Comparison of ENCODE assay signal across 1 cellular context in the genomic region with DNA sequence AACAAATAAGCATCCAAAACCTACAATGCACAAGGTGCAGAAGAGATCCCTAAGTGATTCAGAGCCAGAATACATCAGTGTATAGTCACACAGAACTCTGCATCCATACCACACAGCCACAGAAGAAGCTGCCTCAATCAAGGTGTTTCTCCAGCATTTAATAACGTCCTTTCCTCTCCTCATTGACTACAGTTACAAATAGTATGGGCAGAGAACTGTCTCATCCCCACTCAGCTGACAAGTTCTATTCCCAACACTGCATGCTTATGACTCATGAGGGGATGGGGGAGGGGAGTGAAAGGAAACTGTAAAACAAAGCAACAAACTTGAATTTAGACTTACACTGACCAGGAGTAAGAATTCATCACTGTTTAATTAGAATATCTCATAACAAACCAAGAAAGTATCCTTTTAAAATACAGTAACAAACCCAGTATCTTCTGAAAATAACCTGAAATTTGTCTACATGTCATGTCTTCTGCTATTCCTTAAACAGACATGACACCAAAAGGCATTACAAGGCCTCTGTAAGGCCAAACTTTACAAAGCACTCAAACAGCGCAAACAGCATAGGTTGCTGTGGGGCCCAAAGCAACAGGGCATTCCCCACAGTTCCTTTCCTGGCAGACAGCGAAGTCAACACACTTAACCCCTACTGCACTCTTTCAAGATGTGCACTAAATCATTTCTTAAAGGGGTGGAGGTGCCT.
TF ChIP-seq lines count a peak whose summit lies in the region.

No MANE protein-coding gene starts in this region.

TF ChIP-seq in IMR-90, 13 proteins besides CTCF, POLR2A, EP300 and RAD21:
- TF ChIP-seq MAFK (IDR thresholded peaks at IDR 0.05; ENCODE audit: low read depth, low read length) (no peak), MAZ (IDR thresholded peaks at IDR 0.05; ENCODE audit: borderline replicate concordance, low read depth, low read length) (no peak), MXI1 (IDR thresholded peaks at IDR 0.05; ENCODE audit: borderline replicate concordance, low read depth, low read length) (peak; percentile 57; the same call in 1 of the 2 replicates), BHLHE40 (IDR thresholded peaks at IDR 0.05; ENCODE audit: low read depth, low read length) (peak; percentile 76), CEBPB (IDR thresholded peaks at IDR 0.05; ENCODE audit: low read depth, low read length) (no peak), FOS (IDR thresholded peaks at IDR 0.05; ENCODE audit: low read depth, low read length) (peak; percentile 93), NFE2L2 (IDR thresholded peaks at IDR 0.05; ENCODE audit: low read depth, low read length) (no peak), RCOR1 (IDR thresholded peaks at IDR 0.05; ENCODE audit: insufficient replicate concordance, low read length) (no peak), SMC3 (IDR thresholded peaks at IDR 0.05; ENCODE audit: low read depth, low read length) (no peak), RFX5 (IDR thresholded peaks at IDR 0.05; ENCODE audit: low read depth, low read length) (no peak), CHD1 (IDR thresholded peaks at IDR 0.05; ENCODE audit: low read depth, low read length) (no peak)
- TF ChIP-seq, protein P1, sequence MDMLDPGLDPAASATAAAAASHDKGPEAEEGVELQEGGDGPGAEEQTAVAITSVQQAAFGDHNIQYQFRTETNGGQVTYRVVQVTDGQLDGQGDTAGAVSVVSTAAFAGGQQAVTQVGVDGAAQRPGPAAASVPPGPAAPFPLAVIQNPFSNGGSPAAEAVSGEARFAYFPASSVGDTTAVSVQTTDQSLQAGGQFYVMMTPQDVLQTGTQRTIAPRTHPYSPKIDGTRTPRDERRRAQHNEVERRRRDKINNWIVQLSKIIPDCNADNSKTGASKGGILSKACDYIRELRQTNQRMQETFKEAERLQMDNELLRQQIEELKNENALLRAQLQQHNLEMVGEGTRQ (IDR thresholded peaks at IDR 0.05; ENCODE audit: low read depth, low read length) = 0 out of 2 replicates have a peak, but pooled peaks have one; percentile 4
- TF ChIP-seq, protein P2, sequence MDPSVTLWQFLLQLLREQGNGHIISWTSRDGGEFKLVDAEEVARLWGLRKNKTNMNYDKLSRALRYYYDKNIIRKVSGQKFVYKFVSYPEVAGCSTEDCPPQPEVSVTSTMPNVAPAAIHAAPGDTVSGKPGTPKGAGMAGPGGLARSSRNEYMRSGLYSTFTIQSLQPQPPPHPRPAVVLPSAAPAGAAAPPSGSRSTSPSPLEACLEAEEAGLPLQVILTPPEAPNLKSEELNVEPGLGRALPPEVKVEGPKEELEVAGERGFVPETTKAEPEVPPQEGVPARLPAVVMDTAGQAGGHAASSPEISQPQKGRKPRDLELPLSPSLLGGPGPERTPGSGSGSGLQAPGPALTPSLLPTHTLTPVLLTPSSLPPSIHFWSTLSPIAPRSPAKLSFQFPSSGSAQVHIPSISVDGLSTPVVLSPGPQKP (IDR thresholded peaks at IDR 0.05; ENCODE audit: borderline replicate concordance, low read depth, low read length) = no peak
